In genomic region chr2:187553908-187554703, GRCh38 we compare ENCODE assay signal across 8 cellular contexts. TPM values are rescaled to one million over a fixed set of nuclear protein-coding genes. Genes with fewer than 3 reads are reported as not detected.
DNase-seq lines count a peak whose midpoint lies in the region; ATAC-seq, FAIRE-seq and TF ChIP-seq lines count a peak whose summit lies in the region.

TSS of gene TFPI (minus strand) at chr2:187554435. CDS start at chr2:187503768, 50,667 bp downstream.

- RAD21 ChIA-PET in HCT116 (lab: Charles Lee; ENCODE audit: low non-redundant PET in 1 of 2, low total read pairs in 2 of 2, uncharacterized antibody in 2 of 2, unreplicated experiment in 2 of 2): no interaction called here

- H3K4me3 Mint-ChIP-seq in osteocyte (ENCODE audit: unreplicated experiment): peak within 1 kb of the TSS; percentile 93

- peak within 1 kb of the TSS; percentile 69 for H3K9ac ChIP-seq in HCT116 (ENCODE audit: low read length)

- TSS peak; percentile 73 for BruUV-seq in HCT116 (replicated peaks; lab: Mats Ljungman, UMichigan)

- TF ChIP-seq CTCF in HCT116 (IDR thresholded peaks at IDR 0.05 in 2 of 3, conservative IDR thresholded peaks at IDR 0.05 in 1 of 3; ENCODE audit: borderline replicate concordance in 1 of 3, insufficient read depth in 1 of 3, low read depth in 2 of 3, low read length in 2 of 3) (no peak), osteocyte (IDR thresholded peaks at IDR 0.05) (no peak)

- H3K79me2 ChIP-seq in HCT116 (ENCODE audit: insufficient read depth, low read length): peaks cover 16% of the 10 kb centered on the region; the same call in 1 of the 2 replicates

- H2AFZ ChIP-seq in HCT116 (ENCODE audit: low read depth, low read length, poor library complexity, severe bottlenecking): peak within 1 kb of the TSS; percentile 93

- no peaks in the 10 kb centered on the region for H3K27me3 ChIP-seq in HCT116 (ENCODE audit: insufficient read depth, low read length)

- peaks cover 7% of the 10 kb centered on the region for H3K36me3 Mint-ChIP-seq in osteocyte (ENCODE audit: unreplicated experiment)

- TF ChIP-seq POLR2A in HCT116 (IDR thresholded peaks at IDR 0.05; ENCODE audit: borderline replicate concordance, extremely low read depth, insufficient read depth, insufficient read length): no peak

- H3K4me1 ChIP-seq in HCT116 (ENCODE audit: control insufficient read depth in 1 of 2, insufficient read depth in 2 of 2, low read length in 2 of 2): peaks cover 13 to 47% of the 10 kb centered on the region in 2 experiments; a peak in 3 of 4 replicates

- H3K27ac ChIP-seq in HCT116 (ENCODE audit: low read depth, low read length): peak within 1 kb of the TSS; percentile 44

- DNase-seq in HCT116 (ENCODE audit: low read depth, low spot score) (no peak), foreskin melanocyte (peak; percentile 44), osteocyte (ENCODE audit: extremely low spot score, unreplicated experiment) (no peak), NCI-H446 treated with DMSO at 0.1 percent for 48 hours (lab: John Stamatoyannopoulos, UW) (no peak), NCI-H2196 (lab: John Stamatoyannopoulos, UW; ENCODE audit: unreplicated experiment) (no peak)

- FAIRE-seq in TTC549 (lab: Jason Lieb, UNC): peak; percentile 99

- H3K9me2 ChIP-seq in HCT116 (ENCODE audit: insufficient read depth): no peaks in the 10 kb centered on the region

- POLR2A ChIA-PET in HCT116 (lab: Charles Lee): interaction anchor here (1.3 kb wide), 1 partner anchor 9 kb away, joined by 5 read pairs; no protein-coding TSS in a partner anchor

- no peaks in the 10 kb centered on the region for H4K20me1 ChIP-seq in HCT116 (ENCODE audit: insufficient read depth)

- intact Hi-C loops in HCT116 (cut with micrococcal nuclease): no loop called here

- CTCF ChIA-PET in HCT116 (lab: Charles Lee): interaction anchor here (1.0 kb wide), 1 partner anchor 54 kb away, joined by 4 read pairs; no protein-coding TSS in a partner anchor

- ATAC-seq in HCT116: peak; percentile 81
- no peak for ATAC-seq in HG03378 (IDR thresholded peaks at IDR 0.05; ENCODE audit: unreplicated experiment)
- ATAC-seq in GM18870 (IDR thresholded peaks at IDR 0.05; ENCODE audit: unreplicated experiment): no peak

- no peaks in the 10 kb centered on the region for H3K9me3 ChIP-seq in HCT116 (ENCODE audit: control insufficient read depth in 1 of 2, insufficient read depth in 1 of 2, low read depth in 1 of 2, low read length in 2 of 2)

- no peaks in the 10 kb centered on the region for H3K27me3 Mint-ChIP-seq in osteocyte (ENCODE audit: unreplicated experiment)

- no peaks in the 10 kb centered on the region for H3K36me3 ChIP-seq in HCT116 (ENCODE audit: control insufficient read depth in 1 of 2, insufficient read depth in 2 of 2, low read length in 2 of 2)

- H3K4me1 Mint-ChIP-seq in osteocyte (ENCODE audit: unreplicated experiment): peaks cover 38% of the 10 kb centered on the region

- H3K4me3 ChIP-seq in HCT116 (replicated peaks in 1 of 2; ENCODE audit: low read depth in 1 of 2, low read length in 2 of 2): peak within 1 kb of the TSS; percentile 55 to 65

- no peaks in the 10 kb centered on the region for H3K9me3 Mint-ChIP-seq in osteocyte (ENCODE audit: unreplicated experiment)

- peak within 1 kb of the TSS; percentile 98 for H3K27ac Mint-ChIP-seq in osteocyte (ENCODE audit: unreplicated experiment)

- TF ChIP-seq RAD21 in HCT116 (IDR thresholded peaks at IDR 0.05; ENCODE audit: low read depth): no peak

- peak within 1 kb of the TSS; percentile 85 for H3K4me2 ChIP-seq in HCT116 (ENCODE audit: low read length)

TF ChIP-seq in HCT116, 20 proteins besides CTCF, POLR2A, EP300 and RAD21:
- no peak for TF ChIP-seq YY1 (IDR thresholded peaks at IDR 0.05; ENCODE audit: extremely low read depth, insufficient replicate concordance, low read depth, low read length)
- no peak for TF ChIP-seq SP1 (IDR thresholded peaks at IDR 0.05; ENCODE audit: low read depth)
- TF ChIP-seq REST (IDR thresholded peaks at IDR 0.05; ENCODE audit: low read depth): no peak
- TF ChIP-seq CBX3 (IDR thresholded peaks at IDR 0.05; ENCODE audit: low read depth): no peak
- TF ChIP-seq, protein P1, sequence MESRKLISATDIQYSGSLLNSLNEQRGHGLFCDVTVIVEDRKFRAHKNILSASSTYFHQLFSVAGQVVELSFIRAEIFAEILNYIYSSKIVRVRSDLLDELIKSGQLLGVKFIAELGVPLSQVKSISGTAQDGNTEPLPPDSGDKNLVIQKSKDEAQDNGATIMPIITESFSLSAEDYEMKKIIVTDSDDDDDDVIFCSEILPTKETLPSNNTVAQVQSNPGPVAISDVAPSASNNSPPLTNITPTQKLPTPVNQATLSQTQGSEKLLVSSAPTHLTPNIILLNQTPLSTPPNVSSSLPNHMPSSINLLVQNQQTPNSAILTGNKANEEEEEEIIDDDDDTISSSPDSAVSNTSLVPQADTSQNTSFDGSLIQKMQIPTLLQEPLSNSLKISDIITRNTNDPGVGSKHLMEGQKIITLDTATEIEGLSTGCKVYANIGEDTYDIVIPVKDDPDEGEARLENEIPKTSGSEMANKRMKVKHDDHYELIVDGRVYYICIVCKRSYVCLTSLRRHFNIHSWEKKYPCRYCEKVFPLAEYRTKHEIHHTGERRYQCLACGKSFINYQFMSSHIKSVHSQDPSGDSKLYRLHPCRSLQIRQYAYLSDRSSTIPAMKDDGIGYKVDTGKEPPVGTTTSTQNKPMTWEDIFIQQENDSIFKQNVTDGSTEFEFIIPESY (IDR thresholded peaks at IDR 0.05; ENCODE audit: extremely low read depth, insufficient replicate concordance, low read length): no peak
- no peak for TF ChIP-seq SRF (IDR thresholded peaks at IDR 0.05; ENCODE audit: low read depth)
- TF ChIP-seq SIN3A (IDR thresholded peaks at IDR 0.05; ENCODE audit: low read depth): no peak
- TF ChIP-seq ELF1 (IDR thresholded peaks at IDR 0.05; ENCODE audit: borderline replicate concordance, low read depth): peak; percentile 40
- TF ChIP-seq CEBPB (IDR thresholded peaks at IDR 0.05; ENCODE audit: low read depth): no peak
- TF ChIP-seq JUND (IDR thresholded peaks at IDR 0.05): no peak
- peak; percentile 65 for TF ChIP-seq POLR2AphosphoS5 (IDR thresholded peaks at IDR 0.05; ENCODE audit: low read depth, low read length)
TF ChIP-seq in HCT116: peak in this region for 2.

RNA-seq across cellular contexts. Expression of gene TFPI, which starts in this region (rescaled TPM):
- 29.1 TPM for total RNA-seq in HCT116 (2021; ENCODE audit: unreplicated experiment)
- polyA plus RNA-seq in HCT116 (2012): 6.9 and 8.7 TPM in 2 replicates
- total RNA-seq in osteocyte: 325 and 334 TPM in 2 replicates

Comparison
In these comparisons a context has a peak if more than half of its experiments do, and no peak if none do; other contexts are left out.
1. RNA of gene TFPI (total RNA-seq): 325 to 334 TPM in osteocyte; 29.1 TPM in HCT116 (single experiment); every median in the first group is over 10 times any median in the second.